ENCODE assay signal across 1 cellular context in genomic region chr7:5077740-5078139, GRCh38.
TF ChIP-seq lines count a peak whose summit lies in the region.

No MANE protein-coding gene starts in this region.

TF ChIP-seq in HepG2, 621 proteins besides CTCF, POLR2A, EP300 and RAD21:
- TF ChIP-seq ZNF570 (CRISPR knock-in tag; IDR thresholded peaks at IDR 0.05; ENCODE audit: borderline replicate concordance) (no peak), SNAPC2 (CRISPR knock-in tag; IDR thresholded peaks at IDR 0.05) (no peak), EHMT2 (IDR thresholded peaks at IDR 0.05; ENCODE audit: borderline replicate concordance, low read depth, low read length) (no peak), YEATS2 (CRISPR knock-in tag; IDR thresholded peaks at IDR 0.05; ENCODE audit: borderline replicate concordance) (no peak), ZNF564 (CRISPR knock-in tag; IDR thresholded peaks at IDR 0.05) (no peak), PPARG (CRISPR knock-in tag; conservative IDR thresholded peaks at IDR 0.05) (no peak), AKAP8 (CRISPR knock-in tag; IDR thresholded peaks at IDR 0.05) (no peak), RBFOX2 (IDR thresholded peaks at IDR 0.05; ENCODE audit: low read depth, low read length) (no peak), NCOA5 (CRISPR knock-in tag; IDR thresholded peaks at IDR 0.05) (no peak)
